ENCODE assay signal across 17 cellular contexts in genomic region chr10:86356306-86356705, GRCh38. TPM values are rescaled to one million over a fixed set of nuclear protein-coding genes. Genes with fewer than 3 reads are reported as not detected.
"Had no signal": no experiment of that assay in that cellular context is flagged by ENCODE, and none has a peak within 500 bp of the region (broad histone marks: within the 10 kb centered on the region; RNA-seq: fewer than 3 reads in every experiment).

No MANE protein-coding gene starts in this region.

- H3K4me3 ChIP-seq: ascending aorta, coronary artery, hepatocyte, right atrium auricular region, smooth muscle cell, transverse colon had no signal

- DNase-seq: activated CD4-positive, alpha-beta memory T cell treated with anti-CD3 and anti-CD28 coated beads, Interleukin-2, amount 10 ng/mL, durations not matched to agents 7 days and 5 days; activated naive CD8-positive, alpha-beta T cell treated with anti-CD3 and anti-CD28 coated beads, Interleukin-2, amount 10 ng/mL, durations not matched to agents 7 days and 5 days; effector memory CD8-positive, alpha-beta T cell; kidney glomerular epithelial cell; naive thymus-derived CD4-positive, alpha-beta T cell; SW 1271; T-helper 9 cell; transverse colon had no signal

- H3K27ac ChIP-seq: ascending aorta, coronary artery, hepatocyte, right atrium auricular region, transverse colon had no signal

- H3K36me3 ChIP-seq: ascending aorta, neutrophil, right atrium auricular region, transverse colon had no signal

- H3K4me1 ChIP-seq: ascending aorta had no signal

- ATAC-seq: effector memory CD8-positive, alpha-beta T cell; stimulated activated effector memory CD8-positive, alpha-beta T cell treated with anti-CD3 and anti-CD28 coated beads, Interleukin-12 subunit alpha, Interleukin-12 subunit beta, amount 100 ng/mL, for 72 hours had no signal

- H3K27me3 ChIP-seq: ascending aorta, right atrium auricular region, transverse colon had no signal

- H3K9me3 ChIP-seq: ascending aorta, neutrophil, right atrium auricular region, transverse colon had no signal

RNA-seq across cellular contexts. Expression of gene GRID1, which starts 10.3 kb away (rescaled TPM):
- total RNA-seq: activated CD4-positive, alpha-beta memory T cell treated with anti-CD3 and anti-CD28 coated beads, Interleukin-2, amount 10 ng/mL, durations not matched to agents 7 days and 5 days; activated naive CD8-positive, alpha-beta T cell treated with anti-CD3 and anti-CD28 coated beads, Interleukin-2, amount 10 ng/mL, durations not matched to agents 7 days and 5 days; lung microvascular endothelial cell; mononuclear cell; naive thymus-derived CD4-positive, alpha-beta T cell had no signal
- polyA plus RNA-seq: naive thymus-derived CD4-positive, alpha-beta T cell had no signal
